Comparison of ENCODE assay signal across 13 cellular contexts in the genomic region with DNA sequence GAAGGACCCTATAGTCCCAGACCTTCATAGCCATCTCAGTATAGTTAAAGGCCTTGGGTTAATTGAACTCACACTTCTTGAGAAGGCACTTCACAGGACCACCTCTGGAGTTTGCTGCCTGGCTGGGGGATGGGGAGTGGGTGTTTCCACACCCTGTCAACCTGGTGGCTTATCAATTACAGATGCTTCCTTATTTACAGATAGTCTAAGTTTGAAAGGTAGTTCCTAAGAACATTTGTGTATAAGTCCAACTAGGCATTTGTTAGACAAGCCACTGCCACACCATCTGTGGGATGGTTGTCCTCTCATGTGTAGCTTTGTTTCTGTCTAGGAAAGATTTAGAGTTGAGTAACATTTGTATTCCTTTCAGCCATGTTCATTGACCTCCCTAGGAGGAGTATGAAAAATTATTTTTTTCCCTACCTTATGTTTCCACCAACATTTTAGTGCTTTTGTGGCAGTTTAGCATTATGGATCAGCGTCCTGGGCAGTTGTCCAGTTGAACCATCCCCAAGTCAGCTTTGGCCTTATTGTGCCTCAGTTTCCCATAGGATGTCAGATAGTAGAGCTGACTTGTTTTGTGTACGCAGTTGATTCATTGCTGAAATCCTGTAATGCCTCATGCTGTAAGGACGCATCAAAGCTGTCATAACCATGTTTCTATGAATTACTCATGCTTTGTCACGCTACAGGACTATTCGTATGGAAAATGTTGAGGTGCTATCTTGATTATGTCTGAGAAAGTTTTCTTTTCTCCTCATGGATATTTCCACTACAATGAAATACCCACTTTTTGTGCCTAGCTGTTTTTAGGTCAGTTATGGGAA. TPM values are rescaled to one million over a fixed set of nuclear protein-coding genes. Genes with fewer than 3 reads are reported as not detected.
A peak's percentile ranks its signal among the peaks of the same experiment; 100 is the strongest.
DNase-seq lines count a peak whose midpoint lies in the region; ATAC-seq and TF ChIP-seq lines count a peak whose summit lies in the region.
"Had no signal": no experiment of that assay in that cellular context is flagged by ENCODE, and none has a peak within 500 bp of the region (broad histone marks: within the 10 kb centered on the region; RNA-seq: fewer than 3 reads in every experiment).

No MANE protein-coding gene starts in this region.

- H3K27ac ChIP-seq in RWPE2 (ENCODE audit: poor library complexity, severe bottlenecking): peak overlapping the region; percentile 76
- no peak overlapping the region for H3K27ac ChIP-seq in esophagus muscularis mucosa (replicated peaks in 1 of 4)
- H3K27ac ChIP-seq: hepatocyte had no signal

- peaks cover 0 to 14% of the 10 kb centered on the region in 2 donors for H3K9me3 Mint-ChIP-seq in stimulated activated naive CD8-positive, alpha-beta T cell treated with anti-CD3 and anti-CD28 coated beads, Interleukin-15, amount 100 ng/mL, for 72 hours
- H3K9me3 Mint-ChIP-seq: dendritic cell treated with granulocyte-macrophage colony-stimulating factor and Interleukin-4, amounts not matched to agents 40 ng/mL and 50 ng/mL, for 4 days; T-cell had no signal

- peak; percentile 35 for DNase-seq in stimulated activated CD4-positive, alpha-beta T cell treated with anti-CD3 and anti-CD28 coated beads, Interleukin-4, amount 100 ng/mL, for 24 hours
- DNase-seq in stimulated activated CD4-positive, alpha-beta T cell treated with anti-CD3 and anti-CD28 coated beads, Interleukin-4, amount 100 ng/mL, for 1 hour: no peak
- no peak for DNase-seq in RWPE2 (ENCODE audit: low spot score)
- DNase-seq in stimulated activated naive CD8-positive, alpha-beta T cell treated with anti-CD3 and anti-CD28 coated beads, Interleukin-15, amount 100 ng/mL, for 72 hours: peak in 1 of 2 donors; percentile 44
- no peak for DNase-seq in DMS 273 (lab: John Stamatoyannopoulos, UW; ENCODE audit: unreplicated experiment)
- no peak for DNase-seq in activated gamma-delta T cell (lab: John Stamatoyannopoulos, UW)
- no peak for DNase-seq in esophagus muscularis mucosa (ENCODE audit: extremely low spot score)
- DNase-seq: NCI-H524; stimulated activated CD8-positive, alpha-beta memory T cell treated with anti-CD3 and anti-CD28 coated beads, Interleukin-4, amount 100 ng/mL, for 48 hours; T-cell had no signal

- no peak for TF ChIP-seq POLR2A in esophagus muscularis mucosa (IDR thresholded peaks at IDR 0.05; ENCODE audit: low read depth)

- TF ChIP-seq CTCF in RWPE2 (IDR thresholded peaks at IDR 0.05; ENCODE audit: poor library complexity, severe bottlenecking): no peak
- TF ChIP-seq CTCF in esophagus muscularis mucosa (IDR thresholded peaks at IDR 0.05): no peak

- no peaks in the 10 kb centered on the region for H3K36me3 ChIP-seq in RWPE2 (ENCODE audit: low read depth)
- H3K36me3 ChIP-seq in esophagus muscularis mucosa: no peaks in the 10 kb centered on the region

- H3K27me3 ChIP-seq in RWPE2 (ENCODE audit: insufficient read depth, poor library complexity, severe bottlenecking) (no peaks in the 10 kb centered on the region), esophagus muscularis mucosa (peaks cover 0 to 10% (median 0%) of the 10 kb centered on the region in 4 donors)
- H3K27me3 ChIP-seq: hepatocyte had no signal

- ATAC-seq in HG02642 (IDR thresholded peaks at IDR 0.05; ENCODE audit: poor library complexity, unreplicated experiment) (peak; percentile 76), RWPE2 (ENCODE audit: low read depth) (peak; percentile 80)
- peak; percentile 92 for ATAC-seq in stimulated activated naive CD8-positive, alpha-beta T cell treated with anti-CD3 and anti-CD28 coated beads, Interleukin-15, amount 100 ng/mL, for 72 hours
- ATAC-seq: T-cell had no signal

- H3K4me3 ChIP-seq in RWPE2 (ENCODE audit: severe bottlenecking) (no peak overlapping the region), esophagus muscularis mucosa (no peak overlapping the region)
- H3K4me3 ChIP-seq: hepatocyte had no signal

- peak overlapping the region; percentile 86 to 98 for H3K27ac Mint-ChIP-seq in stimulated activated naive CD8-positive, alpha-beta T cell treated with anti-CD3 and anti-CD28 coated beads, Interleukin-15, amount 100 ng/mL, for 72 hours
- H3K27ac Mint-ChIP-seq: dendritic cell treated with granulocyte-macrophage colony-stimulating factor and Interleukin-4, amounts not matched to agents 40 ng/mL and 50 ng/mL, for 4 days; T-cell had no signal

- intact Hi-C loops in esophagus muscularis mucosa (cut with DNase I): no loop called here

- H3K4me3 Mint-ChIP-seq in stimulated activated naive CD8-positive, alpha-beta T cell treated with anti-CD3 and anti-CD28 coated beads, Interleukin-15, amount 100 ng/mL, for 72 hours: peak overlapping the region; percentile 11 to 75
- H3K4me3 Mint-ChIP-seq: dendritic cell treated with granulocyte-macrophage colony-stimulating factor and Interleukin-4, amounts not matched to agents 40 ng/mL and 50 ng/mL, for 4 days; T-cell had no signal

- H3K27me3 Mint-ChIP-seq in stimulated activated naive CD8-positive, alpha-beta T cell treated with anti-CD3 and anti-CD28 coated beads, Interleukin-15, amount 100 ng/mL, for 72 hours: peaks cover 12% of the 10 kb centered on the region

- H3K9me3 ChIP-seq in RWPE2 (ENCODE audit: severe bottlenecking): no peaks in the 10 kb centered on the region
- H3K9me3 ChIP-seq in esophagus muscularis mucosa: no peaks in the 10 kb centered on the region

- peaks cover 29% of the 10 kb centered on the region for H3K4me1 ChIP-seq in RWPE2 (ENCODE audit: insufficient read depth, poor library complexity, severe bottlenecking)
- peaks cover 0 to 3% (median 0%) of the 10 kb centered on the region in 4 donors for H3K4me1 ChIP-seq in esophagus muscularis mucosa

- TF ChIP-seq EP300 in esophagus muscularis mucosa (IDR thresholded peaks at IDR 0.05): no peak

- 94% methylated on average over 5 of the region's 5 CpGs for WGBS in esophagus muscularis mucosa

- H3K4me1 Mint-ChIP-seq in stimulated activated naive CD8-positive, alpha-beta T cell treated with anti-CD3 and anti-CD28 coated beads, Interleukin-15, amount 100 ng/mL, for 72 hours: peaks cover 59% of the 10 kb centered on the region

RNA-seq across cellular contexts. Expression of gene SIAH2, which starts 21.2 kb away (rescaled TPM):
- total RNA-seq in esophagus muscularis mucosa: 10 to 100 TPM; 27.8 to 55.8 (median 43.3) TPM
